ENCODE assay signal across 1 cellular context in genomic region chr17:79789943-79790804, GRCh38.
TF ChIP-seq lines count a peak whose summit lies in the region.

No MANE protein-coding gene starts in this region.

TF ChIP-seq in PFSK-1, 5 proteins besides CTCF, POLR2A, EP300 and RAD21 (continued from another document):
- TF ChIP-seq REST (IDR thresholded peaks at IDR 0.05; ENCODE audit: insufficient read depth in 1 of 2, low read depth in 2 of 2, low read length in 2 of 2) (no peak), SIN3A (IDR thresholded peaks at IDR 0.05; ENCODE audit: borderline replicate concordance, insufficient read depth, low read length) (no peak)
